ENCODE assay signal across 20 cellular contexts in genomic region chr1:182666736-182667135, GRCh38. TPM values are rescaled to one million over a fixed set of nuclear protein-coding genes. Genes with fewer than 3 reads are reported as not detected.
DNase-seq lines count a peak whose midpoint lies in the region; ATAC-seq and TF ChIP-seq lines count a peak whose summit lies in the region.
"Had no signal": no experiment of that assay in that cellular context is flagged by ENCODE, and none has a peak within 500 bp of the region (broad histone marks: within the 10 kb centered on the region; RNA-seq: fewer than 3 reads in every experiment).

No MANE protein-coding gene starts in this region.

- H3K4me3 ChIP-seq in SJSA1 (no peak overlapping the region), thyroid gland (replicated peaks in 1 of 3) (no peak overlapping the region)

- TF ChIP-seq POLR2A in thyroid gland (IDR thresholded peaks at IDR 0.05) = no peak

- TF ChIP-seq CTCF in thyroid gland (IDR thresholded peaks at IDR 0.05) (no peak), GM10266 (IDR thresholded peaks at IDR 0.05; ENCODE audit: control insufficient read depth, insufficient read depth, low read depth, missing control alignments) (no peak)

- 77 to 87% methylated on average over 7 to 9 of the region's 9 CpGs for WGBS in thyroid gland, 2 donors

- DNase-seq in NCI-H146 (lab: John Stamatoyannopoulos, UW) = peak; percentile 6
- no peak for DNase-seq in NCI-H146 treated with DMSO at 0.1 percent for 48 hours (lab: John Stamatoyannopoulos, UW; ENCODE audit: unreplicated experiment)
- peak; percentile 30 to 59 for DNase-seq in SJSA1 (ENCODE audit: low read depth in 1 of 2, low spot score in 2 of 2)
- DNase-seq in iPS-NIHi11 (ENCODE audit: low spot score) = peak; percentile 16
- no peak for DNase-seq in thyroid gland
- no peak for DNase-seq in SHP77 (lab: John Stamatoyannopoulos, UW)
- no peak for DNase-seq in GM10266 (ENCODE audit: extremely low spot score)
- DNase-seq: 8988T; Calu3; CD4-positive, alpha-beta memory T cell; DMS53; HCEC 1CT; KG1; NCI-H1048; NCI-H1930; NCI-H524 treated with DMSO at 0.1 percent for 48 hours; SK-N-SH; T-cell had no signal

- H3K4me1 ChIP-seq in SJSA1 (replicated peaks) (peaks cover 46% of the 10 kb centered on the region), thyroid gland (peaks cover 24 to 43% of the 10 kb centered on the region in 2 donors)

- intact Hi-C loops in thyroid gland (cut with DNase I) = loop anchor here (10.0 kb wide), 1 partner anchor 52 kb away; no protein-coding TSS in a partner anchor

- ATAC-seq in GM18867 (IDR thresholded peaks at IDR 0.05; ENCODE audit: unreplicated experiment) = no peak
- ATAC-seq: Panc1, T-cell had no signal

- H3K9me3 ChIP-seq in SJSA1 (replicated peaks) (no peaks in the 10 kb centered on the region), thyroid gland (no peaks in the 10 kb centered on the region)
- H3K9me3 ChIP-seq: SK-N-SH had no signal

- H3K27me3 ChIP-seq in SJSA1 (replicated peaks) (no peaks in the 10 kb centered on the region), thyroid gland (no peaks in the 10 kb centered on the region)

- no peaks in the 10 kb centered on the region for H3K36me3 ChIP-seq in SJSA1
- H3K36me3 ChIP-seq in thyroid gland = no peaks in the 10 kb centered on the region

- H3K27ac ChIP-seq in SJSA1 (no peak overlapping the region), thyroid gland (peak overlapping the region in 2 of 3 donors; percentile 81 to 83)

RNA-seq across cellular contexts. Expression of gene RGS8, which starts 17.7 kb away (rescaled TPM):
- total RNA-seq in SJSA1 (2014; rRNA removed; shearing (Covaris generic)) = 0.37 TPM in 1 of 2 replicates, not detected in the other
- total RNA-seq in thyroid gland = 1 to 10 TPM; 2.4 to 5.9 (median 5.0) TPM
- total RNA-seq: Calu3; CD4-positive, alpha-beta memory T cell; T-cell had no signal

Comparison
In these comparisons a context has a peak if more than half of its experiments do, and no peak if none do; other contexts are left out.
1. DNase-seq: peak in NCI-H146 (single experiment), SJSA1 (2 of 2) and iPS-NIHi11 (single experiment); none in NCI-H146 treated with DMSO at 0.1 percent for 48 hours (single experiment), thyroid gland (0 of 2), SHP77 (0 of 2) and GM10266 (single experiment).